Comparison of ENCODE assay signal across 9 cellular contexts in the genomic region with DNA sequence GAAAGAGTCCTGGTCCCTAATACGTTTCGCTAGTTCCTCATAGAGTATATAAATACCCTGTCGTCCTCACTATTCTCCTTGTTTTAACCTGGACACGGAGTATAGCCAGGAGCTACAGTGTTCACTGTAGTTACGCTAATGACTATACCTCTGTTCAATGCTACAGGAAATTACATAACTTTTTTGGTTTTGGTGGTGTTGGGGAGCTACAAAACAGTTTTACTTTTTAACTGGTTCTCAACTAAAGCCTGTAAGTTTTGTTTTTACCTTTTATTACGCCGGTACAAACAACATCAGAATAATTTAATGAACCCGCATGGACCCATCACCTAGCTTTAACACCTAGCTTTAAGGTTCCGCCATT. TPM values are rescaled to one million over a fixed set of nuclear protein-coding genes. Genes with fewer than 3 reads are reported as not detected.
A peak's percentile ranks its signal among the peaks of the same experiment; 100 is the strongest.
DNase-seq lines count a peak whose midpoint lies in the region; ATAC-seq and TF ChIP-seq lines count a peak whose summit lies in the region.
"Had no signal": no experiment of that assay in that cellular context is flagged by ENCODE, and none has a peak within 500 bp of the region (broad histone marks: within the 10 kb centered on the region; RNA-seq: fewer than 3 reads in every experiment).

No MANE protein-coding gene starts in this region.

- H3K27me3 ChIP-seq in A673 (replicated peaks; ENCODE audit: insufficient read depth, low read depth, low read length, poor library complexity) (no peaks in the 10 kb centered on the region), Panc1 (ENCODE audit: control insufficient read depth, insufficient read depth, low read length) (no peaks in the 10 kb centered on the region), endodermal cell (ENCODE audit: control insufficient read depth, insufficient read depth, low read length, poor library complexity, severe bottlenecking) (no peaks in the 10 kb centered on the region)
- no peaks in the 10 kb centered on the region for H3K27me3 ChIP-seq in CD8-positive, alpha-beta memory T cell (ENCODE audit: insufficient read depth, low read length, poor library complexity, severe bottlenecking)

- BruUV-seq in A673 (replicated peaks; lab: Mats Ljungman, UMichigan): no TSS peak
- BruUV-seq in Panc1 (replicated peaks; lab: Mats Ljungman, UMichigan): no TSS peak

- H3K27ac Mint-ChIP-seq in CD8-positive, alpha-beta memory T cell: peak overlapping the region; percentile 18 to 98 (median 83)
- H3K27ac Mint-ChIP-seq in endodermal cell: no peak overlapping the region

- CTCF ChIA-PET in A673 (lab: Charles Lee): interaction anchor here (1.2 kb wide), 1 partner anchor 18 kb away, joined by 3 read pairs; no protein-coding TSS in a partner anchor
- CTCF ChIA-PET in CD8-positive, alpha-beta memory T cell (lab: Charles Lee): interaction anchor here (1.1 to 1.5 kb wide), 2 partner anchors 12 to 119 kb away, joined by 3 to 5 read pairs; no protein-coding TSS in a partner anchor
- CTCF ChIA-PET in Panc1 (lab: Charles Lee): no interaction called here

- peak overlapping the region; percentile 75 for H3K4me3 ChIP-seq in A673 (ENCODE audit: low read depth, low read length, poor library complexity, severe bottlenecking)
- H3K4me3 ChIP-seq in CD8-positive, alpha-beta memory T cell (ENCODE audit: low read length): peak overlapping the region; percentile 75
- H3K4me3 ChIP-seq in Panc1 (ENCODE audit: low read depth in 2 of 2, low read length in 2 of 2): no peak overlapping the region; a peak in 1 of 4 replicates
- H3K4me3 ChIP-seq in endodermal cell (ENCODE audit: low read length): peak overlapping the region; percentile 86

- DNase-seq in A673 (ENCODE audit: low spot score) (no peak), Panc1 (ENCODE audit: low read depth, low spot score) (no peak), endodermal cell (no peak), KG1 (lab: John Stamatoyannopoulos, UW) (no peak), activated gamma-delta T cell (lab: John Stamatoyannopoulos, UW) (no peak), NCI-H1092 treated with DMSO at 0.1 percent for 48 hours (lab: John Stamatoyannopoulos, UW) (no peak)
- DNase-seq in CD8-positive, alpha-beta memory T cell: peak in 2 of 5 donors; percentile 28 to 63
- DNase-seq: NCI-H2029 treated with DMSO at 0.1 percent for 48 hours had no signal

- H3K9ac ChIP-seq in endodermal cell (ENCODE audit: extremely low read depth, low read length, poor library complexity, severe bottlenecking): no peak overlapping the region

- POLR2A ChIA-PET in A673 (lab: Charles Lee; ENCODE audit: low non-redundant PET): no interaction called here
- POLR2A ChIA-PET in CD8-positive, alpha-beta memory T cell (lab: Charles Lee): interaction anchor here (1.3 kb wide), 1 partner anchor 11 kb away, joined by 6 read pairs; a partner anchor contains a TSS
- POLR2A ChIA-PET in Panc1 (lab: Charles Lee): interaction anchor here (0.8 kb wide), 1 partner anchor 123 kb away, joined by 4 read pairs; no protein-coding TSS in a partner anchor

- in situ Hi-C loops in Panc1 (cut with HindIII; ENCODE audit: low pct_unique_long_range_greater_than_20kb, low sequenced_read_pairs): no loop called here

- 97 to 98% methylated on average over 5 to 9 of the region's 9 CpGs for WGBS in endodermal cell (ENCODE audit: insufficient coverage in 1 of 2, insufficient read length in 1 of 2), 2 experiments

- no peak for TF ChIP-seq CTCF in A673 (conservative IDR thresholded peaks at IDR 0.05; ENCODE audit: low read depth, low read length)
- no peak for TF ChIP-seq CTCF in Panc1 (IDR thresholded peaks at IDR 0.05)
- no peak for TF ChIP-seq CTCF in endodermal cell (conservative IDR thresholded peaks at IDR 0.05)

- peaks cover 52 to 59% (median 59%) of the 10 kb centered on the region in 3 donors for H3K4me1 Mint-ChIP-seq in CD8-positive, alpha-beta memory T cell
- peaks cover 11% of the 10 kb centered on the region for H3K4me1 Mint-ChIP-seq in endodermal cell

- H3K36me3 Mint-ChIP-seq in CD8-positive, alpha-beta memory T cell: peaks cover 5 to 24% (median 7%) of the 10 kb centered on the region in 3 donors
- peaks cover 5% of the 10 kb centered on the region for H3K36me3 Mint-ChIP-seq in endodermal cell (ENCODE audit: low read depth)

- H3K9me3 Mint-ChIP-seq in CD8-positive, alpha-beta memory T cell: peaks cover 0 to 3% (median 0%) of the 10 kb centered on the region in 5 donors
- H3K9me3 Mint-ChIP-seq in endodermal cell: peaks cover 12% of the 10 kb centered on the region

- H3K27ac ChIP-seq in A673 (ENCODE audit: low read depth, low read length, poor library complexity, severe bottlenecking): peak overlapping the region; percentile 83
- H3K27ac ChIP-seq in CD8-positive, alpha-beta memory T cell (ENCODE audit: low read depth, low read length): peak overlapping the region; percentile 74
- H3K27ac ChIP-seq in Panc1 (ENCODE audit: low read length): peak overlapping the region; percentile 99
- H3K27ac ChIP-seq in endodermal cell (ENCODE audit: low read depth, low read length): no peak overlapping the region

- intact Hi-C loops in A673 (cut with micrococcal nuclease; ENCODE audit: unreplicated experiment): loop anchor here (10.0 kb wide), 1 partner anchor 123 kb away; no protein-coding TSS in a partner anchor
- intact Hi-C loops in Panc1 (cut with micrococcal nuclease; ENCODE audit: unreplicated experiment): loop anchor here (5.0 kb wide), 1 partner anchor 126 kb away; no protein-coding TSS in a partner anchor

- no peaks in the 10 kb centered on the region for H3K27me3 Mint-ChIP-seq in CD8-positive, alpha-beta memory T cell
- H3K27me3 Mint-ChIP-seq in endodermal cell (ENCODE audit: insufficient read depth): peaks cover 14% of the 10 kb centered on the region

- H3K36me3 ChIP-seq in A673 (ENCODE audit: insufficient read depth, low read length, poor library complexity, severe bottlenecking) (peaks cover 5% of the 10 kb centered on the region), Panc1 (ENCODE audit: control insufficient read depth, insufficient read depth, low read length) (no peaks in the 10 kb centered on the region), endodermal cell (ENCODE audit: control insufficient read depth, insufficient read depth, low read length) (peaks cover 3% of the 10 kb centered on the region)
- H3K36me3 ChIP-seq in CD8-positive, alpha-beta memory T cell (ENCODE audit: insufficient read depth, low read length): peaks cover 7% of the 10 kb centered on the region

- H3K9me3 ChIP-seq in A673 (ENCODE audit: low read depth, low read length, poor library complexity, severe bottlenecking) (peaks cover 2% of the 10 kb centered on the region), Panc1 (ENCODE audit: control insufficient read depth, insufficient read depth, low read depth, low read length) (no peaks in the 10 kb centered on the region), endodermal cell (ENCODE audit: control insufficient read depth, low read length) (peaks cover 3% of the 10 kb centered on the region)
- no peaks in the 10 kb centered on the region for H3K9me3 ChIP-seq in CD8-positive, alpha-beta memory T cell (ENCODE audit: low read length)

- H3K4me3 Mint-ChIP-seq in CD8-positive, alpha-beta memory T cell: peak overlapping the region; percentile 86 to 96 (median 89)
- H3K4me3 Mint-ChIP-seq in endodermal cell: no peak overlapping the region

- peaks cover 37% of the 10 kb centered on the region for H3K4me1 ChIP-seq in A673 (ENCODE audit: insufficient read depth, low read length, poor library complexity, severe bottlenecking)
- peaks cover 41% of the 10 kb centered on the region for H3K4me1 ChIP-seq in CD8-positive, alpha-beta memory T cell (ENCODE audit: insufficient read depth, low read length)
- H3K4me1 ChIP-seq in Panc1 (ENCODE audit: control insufficient read depth, insufficient read depth, low read length): peaks cover 31% of the 10 kb centered on the region
- no peaks in the 10 kb centered on the region for H3K4me1 ChIP-seq in endodermal cell (ENCODE audit: control insufficient read depth, insufficient read depth, low read length)

- ATAC-seq in Panc1: no peak
- no peak for ATAC-seq in HG02970 (IDR thresholded peaks at IDR 0.05; ENCODE audit: low FRiP score, unreplicated experiment)

RNA-seq across cellular contexts. Expression of a gene that starts 1.5 kb away (rescaled TPM):
- total RNA-seq in A673 (2021) (15.9 and 17.4 TPM in 2 replicates), Panc1 (2021; ENCODE audit: unreplicated experiment) (21.8 TPM), endodermal cell (10 to 100 TPM; 10.0 to 10.5 TPM)
- total RNA-seq in CD8-positive, alpha-beta memory T cell: 1 to 10 TPM; 7.3 to 7.4 TPM
- 2.4 TPM for polyA plus RNA-seq in CD8-positive, alpha-beta memory T cell
- polyA plus RNA-seq in Panc1 (2012; ENCODE audit: insufficient read length): 7.1 TPM
- polyA plus RNA-seq in endodermal cell (2013, experiment 1 of 2): 7.1 TPM
- polyA plus RNA-seq in endodermal cell (2013, experiment 2 of 2): 8.2 TPM

RNA-seq across cellular contexts. Expression of a gene that starts 11.6 kb away (rescaled TPM):
- total RNA-seq in A673 (2021) (1,052 and 1,102 TPM in 2 replicates), Panc1 (2021; ENCODE audit: unreplicated experiment) (1,025 TPM), endodermal cell (1,000 to 10,000 TPM; 1,211 to 1,450 TPM)
- total RNA-seq in CD8-positive, alpha-beta memory T cell: 1,000 to 10,000 TPM; 1,301 to 1,320 TPM
- 1,628 TPM for polyA plus RNA-seq in CD8-positive, alpha-beta memory T cell
- 981 TPM for polyA plus RNA-seq in Panc1 (2012; ENCODE audit: insufficient read length)
- polyA plus RNA-seq in endodermal cell (2013, experiment 1 of 2): 1,620 TPM
- polyA plus RNA-seq in endodermal cell (2013, experiment 2 of 2): 1,552 TPM

Comparison
In these comparisons a context has a peak if more than half of its experiments do, and no peak if none do; other contexts are left out.
1. H3K4me3 ChIP-seq: peak in A673 (single experiment), CD8-positive, alpha-beta memory T cell (single experiment) and endodermal cell (single experiment); none in Panc1 (0 of 2).